9 cellular contexts compared by ENCODE assay signal in the genomic region with DNA sequence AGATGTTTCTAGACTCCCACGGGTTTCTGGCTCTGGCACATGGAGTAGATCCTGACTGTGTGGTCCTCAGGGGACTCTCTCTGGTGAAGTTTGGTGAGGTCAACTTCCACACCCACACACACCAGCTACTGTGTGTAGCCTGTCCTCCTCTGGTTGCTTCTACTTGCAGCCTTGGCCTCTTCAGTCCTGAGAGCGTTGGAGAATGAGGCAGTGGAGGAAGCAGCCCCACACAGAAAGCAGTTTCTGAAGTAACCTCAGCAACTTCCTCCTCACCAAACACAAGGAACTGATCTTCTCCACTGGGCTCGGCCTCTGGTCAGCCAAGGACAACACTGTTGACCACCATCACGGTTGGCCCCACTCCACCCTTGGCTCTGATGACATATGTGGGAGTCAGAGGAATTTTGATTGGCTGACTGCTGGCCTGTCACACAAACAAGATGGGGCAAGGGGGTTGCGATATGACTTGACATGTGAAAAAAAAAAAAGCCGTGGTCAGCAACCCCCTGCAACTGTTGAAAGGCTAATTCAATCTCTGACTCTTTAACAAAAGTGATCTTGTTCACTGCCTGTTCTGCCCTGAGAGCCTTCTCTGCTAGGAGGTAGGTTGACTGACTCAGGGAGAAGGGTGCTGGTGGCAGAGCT. TPM values are rescaled to one million over a fixed set of nuclear protein-coding genes. Genes with fewer than 3 reads are reported as not detected.
DNase-seq lines count a peak whose midpoint lies in the region; ATAC-seq and TF ChIP-seq lines count a peak whose summit lies in the region.
"Had no signal": no experiment of that assay in that cellular context is flagged by ENCODE, and none has a peak within 500 bp of the region (broad histone marks: within the 10 kb centered on the region; RNA-seq: fewer than 3 reads in every experiment).

No MANE protein-coding gene starts in this region.

- no peak for TF ChIP-seq CTCF in OCI-LY7 (conservative IDR thresholded peaks at IDR 0.05; ENCODE audit: low read length)

- DNase-seq in OCI-LY7 (ENCODE audit: low spot score) (peak; percentile 64), pons (ENCODE audit: low spot score) (peak; percentile 58), HUDEP-2 (lab: John Stamatoyannopoulos, UW; ENCODE audit: unreplicated experiment in 76 of 76) (no peak), NCI-H1930 (lab: John Stamatoyannopoulos, UW) (no peak)
- DNase-seq in stimulated activated CD4-positive, alpha-beta T cell treated with anti-CD3 and anti-CD28 coated beads, Interleukin-1b, Interleukin-23, amount 100 ng/mL, for 48 hours, result no peak
- no peak for DNase-seq in activated CD8-positive, alpha-beta memory T cell treated with anti-CD3 and anti-CD28 coated beads, Interleukin-2, amount 50 U/mL, for 4 hours

- CTCF ChIA-PET in OCI-LY7 (lab: Charles Lee; ENCODE audit: unreplicated experiment), result interaction anchor here (0.7 to 2.0 kb wide), 2 partner anchors 10 to 79 kb away, joined by 3 to 8 read pairs; no protein-coding TSS in a partner anchor

- no TSS peak for BruUV-seq in OCI-LY7 (replicated peaks; lab: Mats Ljungman, UMichigan)

- H3K9me2 ChIP-seq in OCI-LY7 (ENCODE audit: insufficient read depth, low read length), result no peaks in the 10 kb centered on the region

- peak; percentile 67 for ATAC-seq in GM18909 (IDR thresholded peaks at IDR 0.05; ENCODE audit: poor library complexity, unreplicated experiment)
- ATAC-seq in HG02840 (IDR thresholded peaks at IDR 0.05; ENCODE audit: low FRiP score, unreplicated experiment), result peak; percentile 54

- peaks cover 69% of the 10 kb centered on the region for H3K4me1 ChIP-seq in OCI-LY7 (ENCODE audit: insufficient read depth, low read length, poor library complexity, severe bottlenecking)
- H3K4me1 ChIP-seq: tibial artery had no signal

- H2AFZ ChIP-seq in OCI-LY7 (ENCODE audit: low read length), result peak overlapping the region; percentile 60

- intact Hi-C loops in OCI-LY7 (cut with micrococcal nuclease; ENCODE audit: unreplicated experiment), result loop anchor here (5.0 kb wide), 1 partner anchor 237 kb away; the partner anchor contains the start of genes EAF2 and IQCB1

- peak overlapping the region; percentile 81 for H3K27ac ChIP-seq in OCI-LY7 (ENCODE audit: low read depth, low read length, poor library complexity, severe bottlenecking)
- H3K27ac ChIP-seq: tibial artery had no signal

- no peaks in the 10 kb centered on the region for H4K20me1 ChIP-seq in OCI-LY7 (ENCODE audit: insufficient read depth, low read length)

- H3K36me3 ChIP-seq in OCI-LY7 (ENCODE audit: insufficient read depth, low read length), result peaks cover 11% of the 10 kb centered on the region
- H3K36me3 ChIP-seq: tibial artery had no signal

- peak overlapping the region; percentile 71 for H3K4me3 ChIP-seq in OCI-LY7 (ENCODE audit: low read depth, low read length, poor library complexity, severe bottlenecking)
- H3K4me3 ChIP-seq: tibial artery had no signal

- peak overlapping the region; percentile 81 for H3K4me2 ChIP-seq in OCI-LY7 (ENCODE audit: low read length)

- no peaks in the 10 kb centered on the region; the same call in 1 of the 2 replicates for H3K9me3 ChIP-seq in OCI-LY7 (ENCODE audit: low read length)
- H3K9me3 ChIP-seq: tibial artery had no signal

- POLR2A ChIA-PET in OCI-LY7 (lab: Charles Lee), result interaction anchor here (0.8 to 8.4 kb wide), 7 partner anchors 10 to 95 kb away, joined by 3 to 117 read pairs (median 9); partner anchors contain the start of gene CD86

- peaks cover 79% of the 10 kb centered on the region for H3K79me2 ChIP-seq in OCI-LY7 (ENCODE audit: insufficient read depth, low read depth, low read length)

RNA-seq across cellular contexts. Expression of gene CD86, which starts 19.6 kb away (rescaled TPM):
- 10.8 and 13.5 TPM in 2 replicates for total RNA-seq in OCI-LY7 (2014; rRNA removed; shearing (Covaris generic))
- total RNA-seq in OCI-LY7 (2022), result 18.9 and 22.2 TPM in 2 replicates

RNA-seq across cellular contexts. Expression of gene ILDR1, which starts 52.7 kb away (rescaled TPM):
- total RNA-seq in OCI-LY7 (2014; rRNA removed; shearing (Covaris generic)), result 1.1 and 2.4 TPM in 2 replicates
- total RNA-seq in OCI-LY7 (2022), result 2.5 and 2.6 TPM in 2 replicates

Comparison
In these comparisons a context has a peak if more than half of its experiments do, and no peak if none do; other contexts are left out.
1. DNase-seq: peak in OCI-LY7 (single experiment) and pons (single experiment); none in HUDEP-2 (0 of 76), stimulated activated CD4-positive, alpha-beta T cell treated with anti-CD3 and anti-CD28 coated beads, Interleukin-1b, Interleukin-23, amount 100 ng/mL, for 48 hours (single experiment), activated CD8-positive, alpha-beta memory T cell treated with anti-CD3 and anti-CD28 coated beads, Interleukin-2, amount 50 U/mL, for 4 hours (single experiment) and NCI-H1930 (0 of 2).